Comparison of ENCODE assay signal across 16 cellular contexts in the genomic region with DNA sequence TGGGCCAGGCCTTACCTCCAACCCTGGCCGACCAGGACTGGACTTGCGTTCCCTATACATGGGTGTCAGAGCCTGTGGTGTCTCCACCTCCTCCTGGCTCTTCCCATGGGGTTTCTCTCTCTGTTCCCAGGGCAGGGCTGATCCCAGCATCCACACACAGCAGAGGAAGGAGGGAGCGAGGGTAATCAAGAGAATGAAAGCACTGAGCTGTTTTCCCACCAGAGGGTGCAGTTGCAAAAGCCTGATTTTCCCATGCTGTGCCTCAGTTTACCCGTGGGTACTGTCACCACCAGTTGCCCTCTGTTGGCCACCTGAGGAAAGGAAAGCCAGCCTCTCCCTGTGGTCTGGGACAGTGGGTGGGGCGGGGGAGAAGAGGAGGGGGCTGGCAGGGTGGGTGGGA.
"Had no signal": no experiment of that assay in that cellular context is flagged by ENCODE, and none has a peak within 500 bp of the region (broad histone marks: within the 10 kb centered on the region; RNA-seq: fewer than 3 reads in every experiment).

No MANE protein-coding gene starts in this region.

- FAIRE-seq: pancreas had no signal

- H3K27ac ChIP-seq: epithelial cell of prostate, pancreas had no signal

- H3K27me3 ChIP-seq: pancreas, thyroid gland had no signal

- DNase-seq: activated CD4-positive, alpha-beta T cell treated with anti-CD3 and anti-CD28 coated beads, Interleukin-2, amount 50 U/mL, for 4 hours; activated CD4-positive, CD25-positive, alpha-beta regulatory T cell treated with anti-CD3 and anti-CD28 coated beads, Interleukin-2, amount 50 U/mL, for 72 hours; activated CD8-positive, alpha-beta memory T cell treated with anti-CD3 and anti-CD28 coated beads, Interleukin-2, amount 10 ng/mL, durations not matched to agents 7 days and 5 days; activated effector memory CD4-positive, alpha-beta T cell treated with anti-CD3 and anti-CD28 coated beads, Interleukin-2, amount 50 U/mL, for 16 hours; activated naive CD8-positive, alpha-beta T cell treated with anti-CD3 and anti-CD28 coated beads for 36 hours; activated T-cell treated with anti-CD3 and anti-CD28 coated beads, Interleukin-2, amount 50 U/mL, for 24 hours; anterior cingulate cortex; caudate nucleus; effector memory CD8-positive, alpha-beta T cell; hypothalamus; kidney glomerular epithelial cell; stimulated activated CD4-positive, alpha-beta T cell treated with anti-CD3 and anti-CD28 coated beads, Interleukin-4, amount 100 ng/mL, for 4 hours; stimulated activated naive CD8-positive, alpha-beta T cell treated with anti-CD3 and anti-CD28 coated beads, Interleukin-15, amount 100 ng/mL, for 72 hours; thyroid gland had no signal

- H3K9me3 ChIP-seq: pancreas, thyroid gland had no signal

- H3K4me3 ChIP-seq: pancreas, thyroid gland had no signal

- H3K36me3 ChIP-seq: pancreas, thyroid gland had no signal
